In genomic region chr18:50297621-50298442, GRCh38 we compare ENCODE assay signal across 9 cellular contexts. TPM values are rescaled to one million over a fixed set of nuclear protein-coding genes. Genes with fewer than 3 reads are reported as not detected.
DNase-seq lines count a peak whose midpoint lies in the region; ATAC-seq and FAIRE-seq lines count a peak whose summit lies in the region.
"Had no signal": no experiment of that assay in that cellular context is flagged by ENCODE, and none has a peak within 500 bp of the region (broad histone marks: within the 10 kb centered on the region; RNA-seq: fewer than 3 reads in every experiment).

No MANE protein-coding gene starts in this region.

- ATAC-seq in GM21390 (IDR thresholded peaks at IDR 0.05; ENCODE audit: unreplicated experiment), result peak; percentile 99
- peak; percentile 96 for ATAC-seq in left ventricle myocardium superior

- intact Hi-C loops in left ventricle myocardium superior (cut with micrococcal nuclease) (no loop called here), posterior cingulate gyrus (cut with DNase I) (loop anchor here (5.0 kb wide), 1 partner anchor 59 kb away; no protein-coding TSS in a partner anchor)

- FAIRE-seq in HTR-8/SVneo (lab: Jason Lieb, UNC), result no peak
- FAIRE-seq: TTC549 had no signal

- DNase-seq in DMS114 treated with DMSO at 0.1 percent for 48 hours (lab: John Stamatoyannopoulos, UW; ENCODE audit: unreplicated experiment) (peak; percentile 53), HTR-8/SVneo (ENCODE audit: insufficient read length, low spot score) (peak; percentile 20), SK-N-DZ (ENCODE audit: low spot score) (peak; percentile 43), amniotic epithelial cell (ENCODE audit: low read depth) (peak; percentile 71), left ventricle myocardium superior (peak; percentile 81), posterior cingulate gyrus (peak in 9 of 10 donors; percentile 60 to 95 (median 73))
- DNase-seq in effector CD4-positive, alpha-beta T cell, result no peak

RNA-seq across cellular contexts. Expression of gene CXXC1, which starts 10.3 kb away (rescaled TPM):
- polyA plus RNA-seq in SK-N-DZ (2014; cell fraction: cytosol; rRNA removed), result 47.0 and 69.6 TPM in 2 replicates
- 301 and 339 TPM in 2 replicates for polyA plus RNA-seq in SK-N-DZ (2014; cell fraction: nucleus; rRNA removed)
- total RNA-seq in left ventricle myocardium superior, result 38.2 TPM

RNA-seq across cellular contexts. Expression of gene MBD1, which starts 16.5 kb away (rescaled TPM):
- polyA plus RNA-seq in SK-N-DZ (2014; cell fraction: cytosol; rRNA removed), result 37.6 and 48.4 TPM in 2 replicates
- 129 TPM in 2 replicates for polyA plus RNA-seq in SK-N-DZ (2014; cell fraction: nucleus; rRNA removed)
- total RNA-seq in left ventricle myocardium superior, result 58.5 TPM

RNA-seq across cellular contexts. Expression of gene CFAP53, which starts 31.5 kb away (rescaled TPM):
- polyA plus RNA-seq in SK-N-DZ (2014; cell fraction: cytosol; rRNA removed), result 0.29 TPM in 1 of 2 replicates, not detected in the other
- not detected in 2 replicates for polyA plus RNA-seq in SK-N-DZ (2014; cell fraction: nucleus; rRNA removed)
- total RNA-seq in left ventricle myocardium superior, result not detected
